ENCODE assay signal across 1 cellular context in the genomic region with DNA sequence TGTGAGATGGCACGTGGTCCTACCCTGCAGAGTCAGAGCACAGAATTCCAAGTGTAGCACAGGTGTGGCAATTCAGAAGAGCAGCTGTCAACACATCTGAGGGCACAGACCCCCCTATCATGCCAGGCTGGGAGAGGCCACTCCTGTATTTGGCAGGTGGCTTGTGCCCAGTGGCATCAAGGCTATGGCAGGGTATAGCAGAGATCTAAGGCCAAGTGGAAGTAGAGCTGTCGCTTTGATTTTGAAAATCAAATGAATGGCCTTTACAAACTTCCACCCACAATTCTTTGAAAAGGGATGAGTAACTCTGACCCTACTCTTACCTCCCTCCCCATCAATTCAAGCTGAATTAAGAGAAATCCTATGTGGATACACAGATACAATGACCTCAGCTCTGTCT.
TF ChIP-seq lines count a peak whose summit lies in the region.

No MANE protein-coding gene starts in this region.

TF ChIP-seq in K562, 482 proteins besides CTCF, POLR2A, EP300 and RAD21:
- TF ChIP-seq MBD2 (IDR thresholded peaks at IDR 0.05; ENCODE audit: borderline replicate concordance, low read depth) (no peak), EGR1 (conservative IDR thresholded peaks at IDR 0.05) (peak; percentile 33; the same call in 1 of the 2 replicates), E2F8 (IDR thresholded peaks at IDR 0.05; ENCODE audit: low read depth, partially characterized antibody) (no peak)
